Comparison of ENCODE assay signal across 23 cellular contexts in the genomic region with DNA sequence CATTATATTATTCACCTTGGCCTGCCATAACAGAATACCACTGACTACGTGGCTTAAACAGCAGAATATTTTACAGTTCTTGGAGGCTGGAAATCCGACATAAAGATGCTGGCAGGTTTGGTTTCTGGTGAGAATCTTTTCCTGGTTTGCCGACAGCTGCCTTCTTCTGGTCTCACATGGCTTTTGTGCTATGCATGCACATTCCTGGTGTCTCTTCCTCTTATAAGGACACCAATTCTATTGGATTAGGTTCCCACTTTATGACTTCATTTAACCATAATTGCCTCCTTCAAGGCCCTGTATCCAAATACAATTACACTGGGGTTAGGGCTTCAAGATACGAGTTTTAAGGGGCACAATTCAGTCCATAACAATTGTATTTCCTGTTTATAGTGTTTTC.
"Had no signal": no experiment of that assay in that cellular context is flagged by ENCODE, and none has a peak within 500 bp of the region (broad histone marks: within the 10 kb centered on the region; RNA-seq: fewer than 3 reads in every experiment).

No MANE protein-coding gene starts in this region.

- ATAC-seq: effector memory CD8-positive, alpha-beta T cell; esophagus mucosa; gastrocnemius medialis; heart left ventricle; left lobe of liver; natural killer cell treated with Interleukin-12 subunit alpha and Interleukin-12 subunit beta and Interleukin-15 and Interleukin-18, amount 100 ng/mL, for 72 hours; pancreas; stimulated activated memory B cell treated with anti-CD40 and anti-IgM and Interleukin-4, amounts not matched to agents 10 μg/mL and 1 μg/mL and 100 μg/mL, for 72 hours; stimulated activated naive CD8-positive, alpha-beta T cell treated with anti-CD3 and anti-CD28 coated beads, Interleukin-15, Interleukin-2, amounts not matched to agents 100 U/mL and 50 U/mL, for 24 hours had no signal

- H3K27me3 Mint-ChIP-seq: effector memory CD8-positive, alpha-beta T cell; memory B cell; naive B cell; natural killer cell treated with Interleukin-12 subunit alpha and Interleukin-12 subunit beta and Interleukin-15 and Interleukin-18, amount 100 ng/mL, for 72 hours; stimulated activated memory B cell treated with anti-CD40 and anti-IgM and Interleukin-4, amounts not matched to agents 10 μg/mL and 1 μg/mL and 100 μg/mL, for 72 hours had no signal

- H3K4me1 Mint-ChIP-seq: memory B cell; neural crest cell; stimulated activated memory B cell treated with anti-CD40 and anti-IgM and Interleukin-4, amounts not matched to agents 10 μg/mL and 1 μg/mL and 100 μg/mL, for 72 hours had no signal

- H3K9me3 Mint-ChIP-seq: effector memory CD8-positive, alpha-beta T cell; memory B cell; naive B cell; natural killer cell treated with Interleukin-12 subunit alpha and Interleukin-12 subunit beta and Interleukin-15 and Interleukin-18, amount 100 ng/mL, for 72 hours; neural crest cell; stimulated activated memory B cell treated with anti-CD40 and anti-IgM and Interleukin-4, amounts not matched to agents 10 μg/mL and 1 μg/mL and 100 μg/mL, for 72 hours had no signal

- H3K4me3 Mint-ChIP-seq: effector memory CD8-positive, alpha-beta T cell; memory B cell; naive B cell; natural killer cell treated with Interleukin-12 subunit alpha and Interleukin-12 subunit beta and Interleukin-15 and Interleukin-18, amount 100 ng/mL, for 72 hours; neural crest cell; stimulated activated memory B cell treated with anti-CD40 and anti-IgM and Interleukin-4, amounts not matched to agents 10 μg/mL and 1 μg/mL and 100 μg/mL, for 72 hours had no signal

- DNase-seq: dermis blood vessel endothelial cell; effector memory CD8-positive, alpha-beta T cell; foreskin fibroblast; gastrocnemius medialis; heart left ventricle; kidney; naive B cell; pancreas; sigmoid colon; spleen; stimulated activated CD4-positive, alpha-beta T cell treated with anti-CD3 and anti-CD28 coated beads, Interleukin-4, amount 100 ng/mL, for 4 hours; stimulated activated naive CD8-positive, alpha-beta T cell treated with anti-CD3 and anti-CD28 coated beads, Interleukin-15, Interleukin-2, amounts not matched to agents 100 U/mL and 50 U/mL, for 24 hours; substantia nigra; testis; tibial artery; upper lobe of left lung; uterus had no signal

- H3K27ac Mint-ChIP-seq: effector memory CD8-positive, alpha-beta T cell; memory B cell; naive B cell; natural killer cell treated with Interleukin-12 subunit alpha and Interleukin-12 subunit beta and Interleukin-15 and Interleukin-18, amount 100 ng/mL, for 72 hours; stimulated activated memory B cell treated with anti-CD40 and anti-IgM and Interleukin-4, amounts not matched to agents 10 μg/mL and 1 μg/mL and 100 μg/mL, for 72 hours had no signal
